Comparison of ENCODE assay signal across 1 cellular context in genomic region chr2:7031424-7032245, GRCh38.
A peak's percentile ranks its signal among the peaks of the same experiment; 100 is the strongest.
TF ChIP-seq lines count a peak whose summit lies in the region.

No MANE protein-coding gene starts in this region.

TF ChIP-seq in HepG2, 621 proteins besides CTCF, POLR2A, EP300 and RAD21 (continued from another document and continues in another):
- TF ChIP-seq PRDM10 (CRISPR knock-in tag; IDR thresholded peaks at IDR 0.05; ENCODE audit: low read depth): peak; percentile 82; the same call in 1 of the 2 replicates
- TF ChIP-seq SAFB2 (CRISPR knock-in tag; IDR thresholded peaks at IDR 0.05; ENCODE audit: borderline replicate concordance, low read depth): peak; percentile 38; the same call in 1 of the 2 replicates
- TF ChIP-seq, protein P1, sequence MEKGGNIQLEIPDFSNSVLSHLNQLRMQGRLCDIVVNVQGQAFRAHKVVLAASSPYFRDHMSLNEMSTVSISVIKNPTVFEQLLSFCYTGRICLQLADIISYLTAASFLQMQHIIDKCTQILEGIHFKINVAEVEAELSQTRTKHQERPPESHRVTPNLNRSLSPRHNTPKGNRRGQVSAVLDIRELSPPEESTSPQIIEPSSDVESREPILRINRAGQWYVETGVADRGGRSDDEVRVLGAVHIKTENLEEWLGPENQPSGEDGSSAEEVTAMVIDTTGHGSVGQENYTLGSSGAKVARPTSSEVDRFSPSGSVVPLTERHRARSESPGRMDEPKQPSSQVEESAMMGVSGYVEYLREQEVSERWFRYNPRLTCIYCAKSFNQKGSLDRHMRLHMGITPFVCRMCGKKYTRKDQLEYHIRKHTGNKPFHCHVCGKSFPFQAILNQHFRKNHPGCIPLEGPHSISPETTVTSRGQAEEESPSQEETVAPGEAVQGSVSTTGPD (CRISPR knock-in tag; IDR thresholded peaks at IDR 0.05): peak; percentile 93
- peak; percentile 73 for TF ChIP-seq SKI (IDR thresholded peaks at IDR 0.05; ENCODE audit: partially characterized antibody)
- no peak for TF ChIP-seq ZSCAN5A (CRISPR knock-in tag; IDR thresholded peaks at IDR 0.05; ENCODE audit: borderline replicate concordance)
- TF ChIP-seq, protein P2, sequence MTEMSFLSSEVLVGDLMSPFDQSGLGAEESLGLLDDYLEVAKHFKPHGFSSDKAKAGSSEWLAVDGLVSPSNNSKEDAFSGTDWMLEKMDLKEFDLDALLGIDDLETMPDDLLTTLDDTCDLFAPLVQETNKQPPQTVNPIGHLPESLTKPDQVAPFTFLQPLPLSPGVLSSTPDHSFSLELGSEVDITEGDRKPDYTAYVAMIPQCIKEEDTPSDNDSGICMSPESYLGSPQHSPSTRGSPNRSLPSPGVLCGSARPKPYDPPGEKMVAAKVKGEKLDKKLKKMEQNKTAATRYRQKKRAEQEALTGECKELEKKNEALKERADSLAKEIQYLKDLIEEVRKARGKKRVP (CRISPR knock-in tag; IDR thresholded peaks at IDR 0.05): peak in 1 of 2 experiments; percentile 90; a peak in 2 of 4 replicates
- peak; percentile 93 for TF ChIP-seq ZNF264 (CRISPR knock-in tag; IDR thresholded peaks at IDR 0.05)
- TF ChIP-seq ZNF138 (CRISPR knock-in tag; IDR thresholded peaks at IDR 0.05; ENCODE audit: low read depth): no peak
- peak; percentile 26 for TF ChIP-seq RBM39 (IDR thresholded peaks at IDR 0.05; ENCODE audit: low read depth, low read length, poor library complexity, severe bottlenecking)
- no peak for TF ChIP-seq ARNT (IDR thresholded peaks at IDR 0.05)
- TF ChIP-seq, protein P3, sequence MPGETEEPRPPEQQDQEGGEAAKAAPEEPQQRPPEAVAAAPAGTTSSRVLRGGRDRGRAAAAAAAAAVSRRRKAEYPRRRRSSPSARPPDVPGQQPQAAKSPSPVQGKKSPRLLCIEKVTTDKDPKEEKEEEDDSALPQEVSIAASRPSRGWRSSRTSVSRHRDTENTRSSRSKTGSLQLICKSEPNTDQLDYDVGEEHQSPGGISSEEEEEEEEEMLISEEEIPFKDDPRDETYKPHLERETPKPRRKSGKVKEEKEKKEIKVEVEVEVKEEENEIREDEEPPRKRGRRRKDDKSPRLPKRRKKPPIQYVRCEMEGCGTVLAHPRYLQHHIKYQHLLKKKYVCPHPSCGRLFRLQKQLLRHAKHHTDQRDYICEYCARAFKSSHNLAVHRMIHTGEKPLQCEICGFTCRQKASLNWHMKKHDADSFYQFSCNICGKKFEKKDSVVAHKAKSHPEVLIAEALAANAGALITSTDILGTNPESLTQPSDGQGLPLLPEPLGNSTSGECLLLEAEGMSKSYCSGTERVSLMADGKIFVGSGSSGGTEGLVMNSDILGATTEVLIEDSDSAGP (CRISPR knock-in tag; IDR thresholded peaks at IDR 0.05; ENCODE audit: borderline replicate concordance): peak; percentile 86
- peak; percentile 88 for TF ChIP-seq ZSCAN21 (CRISPR knock-in tag; IDR thresholded peaks at IDR 0.05; ENCODE audit: borderline replicate concordance)
- TF ChIP-seq NR2F6 (IDR thresholded peaks at IDR 0.05): no peak
- TF ChIP-seq NR2F6 (CRISPR knock-in tag; IDR thresholded peaks at IDR 0.05): peak; percentile 91
- 0 out of 2 replicates have a peak, but pooled peaks have one; percentile 52 for TF ChIP-seq ZNF33B (CRISPR knock-in tag; IDR thresholded peaks at IDR 0.05)
- TF ChIP-seq KLF12 (CRISPR knock-in tag; IDR thresholded peaks at IDR 0.05; ENCODE audit: borderline replicate concordance): no peak
- TF ChIP-seq ZNF274 (CRISPR knock-in tag; IDR thresholded peaks at IDR 0.05): peak; percentile 49; the same call in 1 of the 2 replicates
- peak; percentile 98 for TF ChIP-seq ZBTB33 (CRISPR knock-in tag; IDR thresholded peaks at IDR 0.05)
- TF ChIP-seq ZNF816 (CRISPR knock-in tag; IDR thresholded peaks at IDR 0.05; ENCODE audit: borderline replicate concordance): peak; percentile 52; the same call in 1 of the 2 replicates
- peak; percentile 97 for TF ChIP-seq HDAC1 (CRISPR knock-in tag; IDR thresholded peaks at IDR 0.05)
- peak; percentile 79; the same call in 2 of the 3 replicates for TF ChIP-seq MXI1 (IDR thresholded peaks at IDR 0.05; ENCODE audit: borderline replicate concordance, low read depth, low read length)
- peak; percentile 68; the same call in 1 of the 2 replicates for TF ChIP-seq ZNF3 (CRISPR knock-in tag; IDR thresholded peaks at IDR 0.05)
- TF ChIP-seq KDM4B (CRISPR knock-in tag; IDR thresholded peaks at IDR 0.05): peak; percentile 95
- TF ChIP-seq NR2F2 (IDR thresholded peaks at IDR 0.05; ENCODE audit: borderline replicate concordance, low read depth): peak; percentile 54; the same call in 1 of the 2 replicates
- TF ChIP-seq GFI1 (CRISPR knock-in tag; IDR thresholded peaks at IDR 0.05; ENCODE audit: borderline replicate concordance): peak; percentile 69; the same call in 1 of the 2 replicates
- no peak; the same call in 1 of the 2 replicates for TF ChIP-seq ZNF709 (CRISPR knock-in tag; IDR thresholded peaks at IDR 0.05)
- TF ChIP-seq ZZZ3 (CRISPR knock-in tag; IDR thresholded peaks at IDR 0.05; ENCODE audit: borderline replicate concordance): no peak
- TF ChIP-seq ZNF256 (CRISPR knock-in tag; conservative IDR thresholded peaks at IDR 0.05): no peak
- peak; percentile 94; the same call in 1 of the 2 replicates for TF ChIP-seq ZNF788 (CRISPR knock-in tag; IDR thresholded peaks at IDR 0.05; ENCODE audit: borderline replicate concordance)
- no peak for TF ChIP-seq GTF3A (CRISPR knock-in tag; conservative IDR thresholded peaks at IDR 0.05)
- no peak for TF ChIP-seq ZNF101 (CRISPR knock-in tag; IDR thresholded peaks at IDR 0.05; ENCODE audit: borderline replicate concordance, low read depth)
- TF ChIP-seq LRRFIP1 (CRISPR knock-in tag; conservative IDR thresholded peaks at IDR 0.05): no peak
- TF ChIP-seq PAXIP1 (CRISPR knock-in tag; conservative IDR thresholded peaks at IDR 0.05): peak; percentile 66
- no peak for TF ChIP-seq MLLT10 (CRISPR knock-in tag; IDR thresholded peaks at IDR 0.05)
- 0 out of 2 replicates have a peak, but pooled peaks have one; percentile 26 for TF ChIP-seq PHF20 (CRISPR knock-in tag; IDR thresholded peaks at IDR 0.05)
- no peak for TF ChIP-seq ZNF572 (CRISPR knock-in tag; IDR thresholded peaks at IDR 0.05)
- TF ChIP-seq, protein P4, sequence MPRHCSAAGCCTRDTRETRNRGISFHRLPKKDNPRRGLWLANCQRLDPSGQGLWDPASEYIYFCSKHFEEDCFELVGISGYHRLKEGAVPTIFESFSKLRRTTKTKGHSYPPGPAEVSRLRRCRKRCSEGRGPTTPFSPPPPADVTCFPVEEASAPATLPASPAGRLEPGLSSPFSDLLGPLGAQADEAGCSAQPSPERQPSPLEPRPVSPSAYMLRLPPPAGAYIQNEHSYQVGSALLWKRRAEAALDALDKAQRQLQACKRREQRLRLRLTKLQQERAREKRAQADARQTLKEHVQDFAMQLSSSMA (CRISPR knock-in tag; IDR thresholded peaks at IDR 0.05): peak; percentile 50; the same call in 1 of the 2 replicates
- TF ChIP-seq THAP11 (CRISPR knock-in tag; IDR thresholded peaks at IDR 0.05): peak; percentile 84
- no peak; the same call in 1 of the 2 replicates for TF ChIP-seq FOXC1 (CRISPR knock-in tag; IDR thresholded peaks at IDR 0.05; ENCODE audit: borderline replicate concordance)
- peak; percentile 96 for TF ChIP-seq SAP130 (CRISPR knock-in tag; IDR thresholded peaks at IDR 0.05; ENCODE audit: low read depth)
